ENCODE assay signal across 8 cellular contexts in genomic region chr4:6986781-6987565, GRCh38. TPM values are rescaled to one million over a fixed set of nuclear protein-coding genes. Genes with fewer than 3 reads are reported as not detected.
DNase-seq lines count a peak whose midpoint lies in the region; ATAC-seq lines count a peak whose summit lies in the region.

No MANE protein-coding gene starts in this region.

- peak overlapping the region; percentile 94 to 95 for H3K27ac Mint-ChIP-seq in effector memory CD8-positive, alpha-beta T cell

- DNase-seq in COR-L47 (lab: John Stamatoyannopoulos, UW) (peak; percentile 94), HS-5 (ENCODE audit: low read depth) (peak; percentile 64), mesenteric fat pad (ENCODE audit: low spot score) (peak; percentile 98)
- DNase-seq in NK-92 treated with Interleukin-12 subunit alpha and Interleukin-12 subunit beta, amount 100 ng/mL, for 24 hours (lab: John Stamatoyannopoulos, UW): peak; percentile 83
- peak; percentile 78 to 87 (median 83) for DNase-seq in activated CD8-positive, alpha-beta memory T cell treated with anti-CD3 and anti-CD28 coated beads for 48 hours (ENCODE audit: low read depth in 2 of 3, low spot score in 2 of 3)
- DNase-seq in effector memory CD8-positive, alpha-beta T cell: peak; percentile 89
- DNase-seq in stimulated activated CD8-positive, alpha-beta memory T cell treated with anti-CD3 and anti-CD28 coated beads, Interleukin-12 subunit alpha, Interleukin-12 subunit beta, amount 100 ng/mL, for 4 hours (ENCODE audit: low read depth): peak; percentile 87

- H3K36me3 Mint-ChIP-seq in effector memory CD8-positive, alpha-beta T cell (ENCODE audit: insufficient read depth): peaks cover 7% of the 10 kb centered on the region

- H3K9me3 Mint-ChIP-seq in effector memory CD8-positive, alpha-beta T cell: no peaks in the 10 kb centered on the region

- H3K4me1 Mint-ChIP-seq in effector memory CD8-positive, alpha-beta T cell (ENCODE audit: low read depth in 2 of 2): peaks cover 53 to 59% of the 10 kb centered on the region in 2 donors

- peak overlapping the region; percentile 97 to 100 for H3K4me3 Mint-ChIP-seq in effector memory CD8-positive, alpha-beta T cell

- ATAC-seq in GM19468 (IDR thresholded peaks at IDR 0.05; ENCODE audit: extremely low read depth, unreplicated experiment): peak; percentile 24
- peak; percentile 88 for ATAC-seq in effector memory CD8-positive, alpha-beta T cell (replicated peaks)

- H3K27me3 Mint-ChIP-seq in effector memory CD8-positive, alpha-beta T cell: no peaks in the 10 kb centered on the region

RNA-seq across cellular contexts. Expression of gene TADA2B, which starts 56.2 kb away (rescaled TPM):
- total RNA-seq in mesenteric fat pad: 21.4 TPM

Comparison
In these comparisons a context has a peak if more than half of its experiments do, and no peak if none do; other contexts are left out.
1. Peak in every context shown above with its lines: DNase-seq and ATAC-seq.